ENCODE assay signal across 8 cellular contexts in the genomic region with DNA sequence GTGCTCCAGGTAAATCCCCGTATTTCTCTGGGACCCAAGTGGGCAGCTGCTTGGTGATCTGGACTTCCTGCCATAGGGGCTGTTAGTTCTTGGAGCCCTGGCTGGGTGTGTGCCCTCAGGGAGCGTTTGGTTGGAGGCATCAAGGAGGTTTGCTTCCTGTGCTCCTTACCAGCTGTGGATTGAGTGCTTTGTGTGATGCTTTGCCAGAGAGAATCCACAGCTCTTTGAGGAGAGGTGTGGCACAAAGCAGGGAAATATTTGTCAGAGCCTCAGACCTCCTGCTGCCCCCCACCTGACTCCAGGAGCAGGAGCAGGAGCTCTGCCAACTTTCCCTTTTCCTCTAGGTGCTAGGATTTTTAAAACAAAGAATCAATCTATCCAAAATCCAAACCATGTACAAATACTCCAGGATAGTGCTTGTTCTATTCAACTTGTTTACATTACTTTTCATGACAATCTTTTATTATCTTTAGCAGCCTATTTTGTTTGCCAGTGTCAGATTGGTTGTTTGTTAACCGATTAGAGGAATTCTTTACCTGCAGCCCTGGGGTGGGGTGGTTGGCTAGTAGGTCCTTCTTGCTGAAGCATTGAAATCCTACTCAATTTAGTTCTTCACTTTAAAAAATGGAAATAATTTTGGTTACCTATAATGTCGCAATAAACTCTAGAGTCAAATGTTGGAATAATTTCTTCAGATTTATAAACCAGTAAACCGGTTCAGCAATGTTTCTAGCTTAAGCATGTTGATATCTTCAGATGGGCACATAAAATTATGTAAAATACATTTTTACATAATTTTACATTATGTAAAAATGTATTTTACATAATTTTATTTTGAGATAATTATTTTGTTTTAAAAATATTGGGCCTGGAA. TPM values are rescaled to one million over a fixed set of nuclear protein-coding genes. Genes with fewer than 3 reads are reported as not detected.
A peak's percentile ranks its signal among the peaks of the same experiment; 100 is the strongest.
DNase-seq lines count a peak whose midpoint lies in the region; ATAC-seq and TF ChIP-seq lines count a peak whose summit lies in the region.

No MANE protein-coding gene starts in this region.

- H3K9ac ChIP-seq in OCI-LY1 (ENCODE audit: low read length), result no peak overlapping the region

- no peak for TF ChIP-seq CTCF in OCI-LY1 (IDR thresholded peaks at IDR 0.05; ENCODE audit: low read length)
- no peak for TF ChIP-seq CTCF in hepatocyte (IDR thresholded peaks at IDR 0.05; ENCODE audit: poor library complexity)

- no peaks in the 10 kb centered on the region for H3K79me2 ChIP-seq in OCI-LY1 (ENCODE audit: insufficient read depth, low read length)
- peaks cover 86% of the 10 kb centered on the region for H3K79me2 ChIP-seq in hepatocyte

- H4K20me1 ChIP-seq in OCI-LY1 (ENCODE audit: insufficient read depth, low read length) (no peaks in the 10 kb centered on the region), hepatocyte (ENCODE audit: insufficient read depth, poor library complexity, severe bottlenecking) (peaks cover 12% of the 10 kb centered on the region)

- H3K4me3 ChIP-seq in OCI-LY1 (ENCODE audit: low read depth, low read length, poor library complexity, severe bottlenecking), result no peak overlapping the region
- no peak overlapping the region for H3K4me3 ChIP-seq in hepatocyte
- no peak overlapping the region for H3K4me3 ChIP-seq in skin epidermis

- no peak for ATAC-seq in GM19035 (IDR thresholded peaks at IDR 0.05; ENCODE audit: unreplicated experiment)

- 46% methylated on average over 5 of the region's 5 CpGs for WGBS in hepatocyte (ENCODE audit: low lambda C conversion rate, missing lambda C conversion rate)

- H3K9me2 ChIP-seq in OCI-LY1 (ENCODE audit: low read depth, low read length) (no peaks in the 10 kb centered on the region), hepatocyte (replicated peaks; ENCODE audit: insufficient read depth) (no peaks in the 10 kb centered on the region)

- H3K4me1 ChIP-seq in OCI-LY1 (ENCODE audit: insufficient read depth, low read length, severe bottlenecking) (peaks cover 25% of the 10 kb centered on the region), hepatocyte (ENCODE audit: insufficient read depth) (peaks cover 23% of the 10 kb centered on the region)

- H3K9me3 ChIP-seq in OCI-LY1 (ENCODE audit: low read length), result peaks cover 4% of the 10 kb centered on the region; the same call in 1 of the 2 replicates
- H3K9me3 ChIP-seq in hepatocyte (ENCODE audit: low read depth), result no peaks in the 10 kb centered on the region

- H3K27ac ChIP-seq in OCI-LY1 (ENCODE audit: low read depth, low read length, poor library complexity, severe bottlenecking), result peak overlapping the region; percentile 23
- H3K27ac ChIP-seq in hepatocyte, result peak overlapping the region; percentile 70
- H3K27ac ChIP-seq in skin epidermis, result peak overlapping the region in 12 of 21 experiments; percentile 9 to 91 (median 72)

- no peak overlapping the region for H3K4me2 ChIP-seq in OCI-LY1 (ENCODE audit: low read length)
- H3K4me2 ChIP-seq in hepatocyte, result peak overlapping the region; percentile 92

- no peak overlapping the region for H2AFZ ChIP-seq in OCI-LY1 (ENCODE audit: low read length)
- H2AFZ ChIP-seq in hepatocyte, result no peak overlapping the region

- no peaks in the 10 kb centered on the region for H3K36me3 ChIP-seq in OCI-LY1 (ENCODE audit: insufficient read depth, low read length)
- no peaks in the 10 kb centered on the region for H3K36me3 ChIP-seq in hepatocyte (replicated peaks; ENCODE audit: insufficient read depth, low read depth)

- peak; percentile 9 for DNase-seq in H4 (ENCODE audit: low spot score)
- no peak for DNase-seq in hepatocyte (ENCODE audit: low spot score)
- DNase-seq in NCI-H2227 treated with DMSO at 0.1 percent for 48 hours (lab: John Stamatoyannopoulos, UW), result no peak
- DNase-seq in ecto neural progenitor cell (ENCODE audit: low spot score), result no peak
- no peak for DNase-seq in activated gamma-delta T cell (lab: John Stamatoyannopoulos, UW)

- H3F3A ChIP-seq in OCI-LY1 (ENCODE audit: insufficient read depth, low read length), result no peaks in the 10 kb centered on the region

- H3K27me3 ChIP-seq in OCI-LY1 (ENCODE audit: insufficient read depth, low read length) (no peaks in the 10 kb centered on the region), hepatocyte (no peaks in the 10 kb centered on the region)

RNA-seq across cellular contexts. Expression of a gene that starts 2.5 kb away (rescaled TPM):
- total RNA-seq in H4 (2014; rRNA removed; shearing (Covaris generic)), result 6.9 and 11.0 TPM in 2 replicates
- 32.1 and 33.7 TPM in 2 replicates for total RNA-seq in hepatocyte
- polyA plus RNA-seq in hepatocyte, result 29.2 and 39.9 TPM in 2 replicates
